Comparison of ENCODE assay signal across 9 cellular contexts in the genomic region with DNA sequence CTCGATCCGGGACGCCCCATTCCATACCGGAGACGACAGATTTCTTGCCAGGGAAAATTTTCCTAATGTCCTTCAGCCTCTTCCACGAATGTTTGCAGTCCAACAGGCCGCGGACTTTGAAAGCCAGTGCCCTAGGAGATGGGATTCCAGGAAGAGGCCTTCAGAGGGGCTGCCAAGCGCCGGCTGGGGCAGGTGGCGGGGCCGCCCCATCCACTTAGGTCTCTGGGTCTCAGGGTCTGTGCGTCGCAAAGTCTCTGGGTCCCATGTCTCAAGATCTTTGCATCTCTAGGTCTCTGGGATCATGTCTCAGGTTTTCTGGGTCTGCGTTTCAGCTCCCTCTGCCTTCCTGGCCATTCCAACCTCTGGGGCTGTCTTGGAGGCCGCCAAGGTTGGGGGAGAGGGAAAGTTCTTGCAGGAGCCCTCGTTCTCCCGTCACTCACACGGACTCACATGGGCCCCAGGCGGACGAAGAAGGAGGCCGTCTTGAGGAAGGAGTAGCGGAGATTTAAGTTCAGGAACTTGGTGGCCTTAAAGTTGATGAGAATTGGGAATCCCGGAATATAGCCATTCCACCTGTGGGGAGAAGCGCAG. TPM values are rescaled to one million over a fixed set of nuclear protein-coding genes. Genes with fewer than 3 reads are reported as not detected.
DNase-seq lines count a peak whose midpoint lies in the region; ATAC-seq and TF ChIP-seq lines count a peak whose summit lies in the region.
"Had no signal": no experiment of that assay in that cellular context is flagged by ENCODE, and none has a peak within 500 bp of the region (broad histone marks: within the 10 kb centered on the region; RNA-seq: fewer than 3 reads in every experiment).

No MANE protein-coding gene starts in this region.

- H3K4me3 Mint-ChIP-seq in activated CD8-positive, alpha-beta T cell treated with anti-CD3 and anti-CD28 coated beads, Interleukin-2, amount 10 ng/mL, durations not matched to agents 7 days and 5 days = peak overlapping the region; percentile 86
- peak overlapping the region; percentile 89 to 93 for H3K4me3 Mint-ChIP-seq in stimulated activated naive B cell treated with anti-CD40 and anti-IgM and Interleukin-4, amounts not matched to agents 10 μg/mL and 1 μg/mL and 100 μg/mL, for 72 hours

- CTCF ChIA-PET in activated CD8-positive, alpha-beta T cell treated with anti-CD3 and anti-CD28 coated beads, Interleukin-2, amount 10 ng/mL, durations not matched to agents 7 days and 5 days (lab: Charles Lee) = interaction anchor here (1.3 to 4.8 kb wide), 7 partner anchors 11 to 39 kb away, joined by 5 to 41 read pairs (median 7); no protein-coding TSS in a partner anchor

- peaks cover 8% of the 10 kb centered on the region for H3K27me3 Mint-ChIP-seq in activated CD8-positive, alpha-beta T cell treated with anti-CD3 and anti-CD28 coated beads, Interleukin-2, amount 10 ng/mL, durations not matched to agents 7 days and 5 days (ENCODE audit: low read depth)
- peaks cover 8 to 11% of the 10 kb centered on the region in 2 donors for H3K27me3 Mint-ChIP-seq in stimulated activated naive B cell treated with anti-CD40 and anti-IgM and Interleukin-4, amounts not matched to agents 10 μg/mL and 1 μg/mL and 100 μg/mL, for 72 hours

- no peak for ATAC-seq in activated CD8-positive, alpha-beta T cell treated with anti-CD3 and anti-CD28 coated beads, Interleukin-2, amount 10 ng/mL, durations not matched to agents 7 days and 5 days
- no peak for ATAC-seq in stimulated activated naive B cell treated with anti-CD40 and anti-IgM and Interleukin-4, amounts not matched to agents 10 μg/mL and 1 μg/mL and 100 μg/mL, for 72 hours (replicated peaks)
- ATAC-seq in HG02588 (IDR thresholded peaks at IDR 0.05; ENCODE audit: unreplicated experiment) = no peak
- ATAC-seq in mucosa of descending colon = no peak

- POLR2A ChIA-PET in activated CD8-positive, alpha-beta T cell treated with anti-CD3 and anti-CD28 coated beads, Interleukin-2, amount 10 ng/mL, durations not matched to agents 7 days and 5 days (lab: Charles Lee) = interaction anchor here (0.6 kb wide), 1 partner anchor 93 kb away, joined by 3 read pairs; no protein-coding TSS in a partner anchor

- no peaks in the 10 kb centered on the region for H3K9me3 ChIP-seq in iPS-18c (ENCODE audit: control insufficient read depth, insufficient read depth, low read length)
- H3K9me3 ChIP-seq in mucosa of descending colon = no peaks in the 10 kb centered on the region

- H3K4me1 ChIP-seq in mucosa of descending colon (ENCODE audit: low read depth) = peaks cover 8% of the 10 kb centered on the region

- H3K9me3 Mint-ChIP-seq in activated CD8-positive, alpha-beta T cell treated with anti-CD3 and anti-CD28 coated beads, Interleukin-2, amount 10 ng/mL, durations not matched to agents 7 days and 5 days (ENCODE audit: insufficient read depth) = no peaks in the 10 kb centered on the region
- no peaks in the 10 kb centered on the region for H3K9me3 Mint-ChIP-seq in stimulated activated naive B cell treated with anti-CD40 and anti-IgM and Interleukin-4, amounts not matched to agents 10 μg/mL and 1 μg/mL and 100 μg/mL, for 72 hours

- TF ChIP-seq CTCF in mucosa of descending colon (IDR thresholded peaks at IDR 0.05) = no peak

- DNase-seq in DMS53 (lab: John Stamatoyannopoulos, UW) (peak; percentile 42), DMS53 treated with DMSO at 0.1 percent for 48 hours (lab: John Stamatoyannopoulos, UW; ENCODE audit: unreplicated experiment) (no peak), mucosa of descending colon (no peak), NCI-H526 treated with DMSO at 0.1 percent for 48 hours (lab: John Stamatoyannopoulos, UW) (no peak)
- no peak for DNase-seq in activated CD8-positive, alpha-beta T cell treated with anti-CD3 and anti-CD28 coated beads, Interleukin-2, amount 10 ng/mL, durations not matched to agents 7 days and 5 days
- DNase-seq in stimulated activated naive B cell treated with anti-CD40 and anti-IgM and Interleukin-4, amounts not matched to agents 10 μg/mL and 1 μg/mL and 100 μg/mL, for 72 hours = no peak

- H3K4me3 ChIP-seq in iPS-18c (ENCODE audit: insufficient read depth, low read depth, low read length) (peak overlapping the region; percentile 84; the same call in 1 of the 2 replicates), mucosa of descending colon (no peak overlapping the region)

- intact Hi-C loops in mucosa of descending colon (cut with DNase I, micrococcal nuclease) = loop anchor here in 1 of 2 donors (10.0 kb wide), 1 partner anchor 224 kb away; no protein-coding TSS in a partner anchor

- H3K36me3 Mint-ChIP-seq in activated CD8-positive, alpha-beta T cell treated with anti-CD3 and anti-CD28 coated beads, Interleukin-2, amount 10 ng/mL, durations not matched to agents 7 days and 5 days (ENCODE audit: low read depth) = peaks cover 5% of the 10 kb centered on the region
- peaks cover 3 to 6% of the 10 kb centered on the region in 2 donors for H3K36me3 Mint-ChIP-seq in stimulated activated naive B cell treated with anti-CD40 and anti-IgM and Interleukin-4, amounts not matched to agents 10 μg/mL and 1 μg/mL and 100 μg/mL, for 72 hours

- peaks cover 18% of the 10 kb centered on the region for H3K4me1 Mint-ChIP-seq in activated CD8-positive, alpha-beta T cell treated with anti-CD3 and anti-CD28 coated beads, Interleukin-2, amount 10 ng/mL, durations not matched to agents 7 days and 5 days (ENCODE audit: low read depth)
- H3K4me1 Mint-ChIP-seq in stimulated activated naive B cell treated with anti-CD40 and anti-IgM and Interleukin-4, amounts not matched to agents 10 μg/mL and 1 μg/mL and 100 μg/mL, for 72 hours = peaks cover 11 to 19% of the 10 kb centered on the region in 2 donors

- H3K36me3 ChIP-seq in mucosa of descending colon (ENCODE audit: low read depth) = no peaks in the 10 kb centered on the region

- no peak overlapping the region for H3K27ac Mint-ChIP-seq in activated CD8-positive, alpha-beta T cell treated with anti-CD3 and anti-CD28 coated beads, Interleukin-2, amount 10 ng/mL, durations not matched to agents 7 days and 5 days
- H3K27ac Mint-ChIP-seq in stimulated activated naive B cell treated with anti-CD40 and anti-IgM and Interleukin-4, amounts not matched to agents 10 μg/mL and 1 μg/mL and 100 μg/mL, for 72 hours = no peak overlapping the region

RNA-seq across cellular contexts. Expression of a gene that starts 7.2 kb away (rescaled TPM):
- under 1 TPM; 0.26 to 0.47 TPM for total RNA-seq in activated CD8-positive, alpha-beta T cell treated with anti-CD3 and anti-CD28 coated beads, Interleukin-2, amount 10 ng/mL, durations not matched to agents 7 days and 5 days
- total RNA-seq in mucosa of descending colon = under 1 TPM; 0.25 to 0.65 (median 0.49) TPM
- total RNA-seq: left cardiac atrium had no signal

RNA-seq across cellular contexts. Expression of a gene that starts 38.0 kb away (rescaled TPM):
- total RNA-seq in activated CD8-positive, alpha-beta T cell treated with anti-CD3 and anti-CD28 coated beads, Interleukin-2, amount 10 ng/mL, durations not matched to agents 7 days and 5 days = not detected
- not detected for total RNA-seq in mucosa of descending colon
- total RNA-seq: left cardiac atrium had no signal

RNA-seq across cellular contexts. Expression of a gene that starts 41.4 kb away (rescaled TPM):
- total RNA-seq in activated CD8-positive, alpha-beta T cell treated with anti-CD3 and anti-CD28 coated beads, Interleukin-2, amount 10 ng/mL, durations not matched to agents 7 days and 5 days = not detected
- total RNA-seq in mucosa of descending colon = 1 to 10 TPM in 2 of 3 donors, under 1 TPM in 1; 0.66 to 1.3 (median 1.1) TPM

RNA-seq across cellular contexts. Expression of a gene that starts 43.6 kb away (rescaled TPM):
- total RNA-seq in activated CD8-positive, alpha-beta T cell treated with anti-CD3 and anti-CD28 coated beads, Interleukin-2, amount 10 ng/mL, durations not matched to agents 7 days and 5 days = under 1 TPM in 1 of 2 experiments, not detected in 1; 0.29 TPM
- total RNA-seq in mucosa of descending colon = under 1 TPM in 1 of 3 donors, not detected in 2; 0.28 TPM
